1 cellular context compared by ENCODE assay signal in genomic region chr17:46147167-46147749, GRCh38.
TF ChIP-seq lines count a peak whose summit lies in the region.

No MANE protein-coding gene starts in this region.

TF ChIP-seq in A549, 52 proteins besides CTCF, POLR2A, EP300 and RAD21:
- TF ChIP-seq PBX3 (IDR thresholded peaks at IDR 0.05) (no peak), BHLHE40 (IDR thresholded peaks at IDR 0.05; ENCODE audit: low read depth, low read length) (no peak), RNF2 (IDR thresholded peaks at IDR 0.05; ENCODE audit: borderline replicate concordance, low read depth) (no peak), RARB (CRISPR knock-in tag; IDR thresholded peaks at IDR 0.05) (no peak), GATA3 (IDR thresholded peaks at IDR 0.05; ENCODE audit: borderline replicate concordance) (0 out of 2 replicates have a peak, but pooled peaks have one; percentile 12)
